ENCODE assay signal across 1 cellular context in the genomic region with DNA sequence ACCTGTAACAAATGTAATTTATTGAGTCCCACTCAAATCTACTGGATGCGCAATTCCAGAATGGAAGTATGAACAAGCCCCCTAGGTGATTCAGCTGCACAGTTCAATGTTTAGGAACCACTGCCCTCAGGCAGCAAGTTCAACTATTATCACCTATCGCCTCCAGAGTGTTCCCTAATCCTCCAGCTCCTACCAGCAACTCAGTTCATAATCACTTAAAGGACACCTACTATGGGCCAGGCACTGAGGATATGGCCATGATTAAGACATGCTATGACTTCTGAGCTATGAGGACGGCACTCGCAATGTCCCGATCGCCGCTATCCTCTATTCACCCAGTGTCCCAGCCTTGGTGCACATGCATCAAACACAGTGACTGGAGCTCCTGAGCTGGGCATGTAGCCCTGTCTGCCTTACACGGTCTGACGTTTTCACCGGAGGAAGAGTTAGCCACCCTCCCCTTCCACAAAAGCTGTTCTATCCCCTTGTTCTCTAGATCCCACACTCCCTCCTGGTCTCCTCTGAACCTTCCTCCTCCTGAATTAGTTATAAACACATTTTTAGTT.
TF ChIP-seq lines count a peak whose summit lies in the region.

No MANE protein-coding gene starts in this region.

TF ChIP-seq in GM12878, 131 proteins besides CTCF, POLR2A, EP300 and RAD21:
- TF ChIP-seq POLR2AphosphoS5 (IDR thresholded peaks at IDR 0.05; ENCODE audit: low read length), result 0 out of 2 replicates have a peak, but pooled peaks have one; percentile 35
- TF ChIP-seq IRF3 (IDR thresholded peaks at IDR 0.05), result no peak
- no peak for TF ChIP-seq EGR1 (IDR thresholded peaks at IDR 0.05; ENCODE audit: borderline replicate concordance in 1 of 2, low read depth in 2 of 2, low read length in 2 of 2)
